In the genomic region with DNA sequence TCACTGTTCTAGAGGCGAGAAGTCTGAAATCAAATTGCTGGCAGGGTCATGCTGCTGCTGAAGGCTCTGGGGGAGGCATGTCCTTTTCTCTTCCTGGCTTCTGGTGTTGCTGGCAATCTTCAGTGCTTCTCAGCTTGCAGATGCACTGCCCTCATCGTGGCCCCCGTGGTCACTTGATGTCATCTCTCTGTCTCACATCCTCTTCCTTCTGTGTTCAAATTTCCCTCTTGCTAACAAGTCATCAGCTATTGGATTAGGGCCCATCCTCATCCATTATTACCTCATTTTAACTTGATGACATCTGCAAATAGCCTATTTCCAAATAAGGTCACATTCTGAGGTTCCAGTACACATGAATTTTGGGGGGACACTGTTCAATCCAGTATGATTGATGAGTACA, we compare ENCODE assay signal across 10 cellular contexts. TPM values are rescaled to one million over a fixed set of nuclear protein-coding genes. Genes with fewer than 3 reads are reported as not detected.
DNase-seq lines count a peak whose midpoint lies in the region; ATAC-seq and TF ChIP-seq lines count a peak whose summit lies in the region.
"Had no signal": no experiment of that assay in that cellular context is flagged by ENCODE, and none has a peak within 500 bp of the region (broad histone marks: within the 10 kb centered on the region; RNA-seq: fewer than 3 reads in every experiment).

No MANE protein-coding gene starts in this region.

- no peak overlapping the region for H3K27ac ChIP-seq in OCI-LY7 (ENCODE audit: low read depth, low read length, poor library complexity, severe bottlenecking)
- H3K27ac ChIP-seq: suprapubic skin had no signal

- intact Hi-C loops in left ventricle myocardium superior (cut with micrococcal nuclease) (no loop called here), OCI-LY7 (cut with micrococcal nuclease; ENCODE audit: unreplicated experiment) (no loop called here)

- H3K36me3 ChIP-seq in OCI-LY7 (ENCODE audit: insufficient read depth, low read length): no peaks in the 10 kb centered on the region
- H3K36me3 ChIP-seq: suprapubic skin had no signal

- no peaks in the 10 kb centered on the region for H4K20me1 ChIP-seq in OCI-LY7 (ENCODE audit: insufficient read depth, low read length)

- peak; percentile 35 for ATAC-seq in left ventricle myocardium superior
- ATAC-seq in GM19324 (IDR thresholded peaks at IDR 0.05; ENCODE audit: low FRiP score, unreplicated experiment): no peak

- H3K4me2 ChIP-seq in OCI-LY7 (ENCODE audit: low read length): no peak overlapping the region

- H3K9me3 ChIP-seq in OCI-LY7 (ENCODE audit: low read length): no peaks in the 10 kb centered on the region
- H3K9me3 ChIP-seq: suprapubic skin had no signal

- no peaks in the 10 kb centered on the region for H3K4me1 ChIP-seq in OCI-LY7 (ENCODE audit: insufficient read depth, low read length, poor library complexity, severe bottlenecking)

- CTCF ChIA-PET in OCI-LY7 (lab: Charles Lee; ENCODE audit: unreplicated experiment): no interaction called here

- BruUV-seq in OCI-LY7 (replicated peaks; lab: Mats Ljungman, UMichigan): no TSS peak

- H3K79me2 ChIP-seq in OCI-LY7 (ENCODE audit: insufficient read depth, low read depth, low read length): no peaks in the 10 kb centered on the region

- peak; percentile 46 for DNase-seq in stimulated activated CD4-positive, alpha-beta T cell treated with anti-CD3 and anti-CD28 coated beads, Interleukin-1b, Interleukin-23, amount 100 ng/mL, for 48 hours
- DNase-seq in stimulated activated CD4-positive, alpha-beta T cell treated with anti-CD3 and anti-CD28 coated beads, Interleukin-4, amount 100 ng/mL, for 24 hours: no peak
- DNase-seq in SIG-M5 (lab: John Stamatoyannopoulos, UW) (peak; percentile 2), left ventricle myocardium superior (peak; percentile 54), OCI-LY7 (ENCODE audit: low spot score) (no peak), NCI-H1694 treated with DMSO at 0.1 percent for 48 hours (lab: John Stamatoyannopoulos, UW) (no peak), NCI-H345 treated with DMSO at 0.1 percent for 48 hours (lab: John Stamatoyannopoulos, UW; ENCODE audit: unreplicated experiment) (no peak)
- DNase-seq: SHP77 had no signal

- no peak overlapping the region for H2AFZ ChIP-seq in OCI-LY7 (ENCODE audit: low read length)

- no peak overlapping the region for H3K4me3 ChIP-seq in OCI-LY7 (ENCODE audit: low read depth, low read length, poor library complexity, severe bottlenecking)
- H3K4me3 ChIP-seq: suprapubic skin had no signal

- TF ChIP-seq CTCF in OCI-LY7 (conservative IDR thresholded peaks at IDR 0.05; ENCODE audit: low read length): no peak

- H3K9me2 ChIP-seq in OCI-LY7 (ENCODE audit: insufficient read depth, low read length): no peaks in the 10 kb centered on the region

- POLR2A ChIA-PET in OCI-LY7 (lab: Charles Lee): no interaction called here

RNA-seq across cellular contexts. Expression of gene SRGN, which starts 36.6 kb away (rescaled TPM):
- 42.8 TPM for total RNA-seq in left ventricle myocardium superior
- total RNA-seq in OCI-LY7 (2014; rRNA removed; shearing (Covaris generic)): 15.1 and 16.3 TPM in 2 replicates
- 5.8 and 9.1 TPM in 2 replicates for total RNA-seq in OCI-LY7 (2022)

Comparison
In these comparisons a context has a peak if more than half of its experiments do, and no peak if none do; other contexts are left out.
1. DNase-seq: peak in stimulated activated CD4-positive, alpha-beta T cell treated with anti-CD3 and anti-CD28 coated beads, Interleukin-1b, Interleukin-23, amount 100 ng/mL, for 48 hours (single experiment), SIG-M5 (single experiment) and left ventricle myocardium superior (single experiment); none in stimulated activated CD4-positive, alpha-beta T cell treated with anti-CD3 and anti-CD28 coated beads, Interleukin-4, amount 100 ng/mL, for 24 hours (single experiment), OCI-LY7 (single experiment), NCI-H1694 treated with DMSO at 0.1 percent for 48 hours (single experiment) and NCI-H345 treated with DMSO at 0.1 percent for 48 hours (single experiment).